ENCODE assay signal across 23 cellular contexts in genomic region chr2:11836647-11837219, GRCh38.
DNase-seq lines count a peak whose midpoint lies in the region; ATAC-seq, FAIRE-seq and TF ChIP-seq lines count a peak whose summit lies in the region.
"Had no signal": no experiment of that assay in that cellular context is flagged by ENCODE, and none has a peak within 500 bp of the region (broad histone marks: within the 10 kb centered on the region; RNA-seq: fewer than 3 reads in every experiment).

No MANE protein-coding gene starts in this region.

- no peaks in the 10 kb centered on the region for H4K20me1 ChIP-seq in Karpas-422 (ENCODE audit: insufficient read depth, low read depth, low read length)
- H4K20me1 ChIP-seq in SU-DHL-6 (ENCODE audit: low read depth, low read length) = no peaks in the 10 kb centered on the region

- no peak overlapping the region for H2BK5ac ChIP-seq in neuronal stem cell (ENCODE audit: low read length)

- H2AFZ ChIP-seq in Karpas-422 (ENCODE audit: low read length) = no peak overlapping the region
- no peak overlapping the region for H2AFZ ChIP-seq in SU-DHL-6 (ENCODE audit: low read depth, low read length, severe bottlenecking)
- H2AFZ ChIP-seq in neuronal stem cell (ENCODE audit: low read length) = no peak overlapping the region

- no peak overlapping the region for H3K23ac ChIP-seq in neuronal stem cell (ENCODE audit: low read depth, low read length, poor library complexity)

- no CpG with 5 or more reads among the region's 7 CpGs for WGBS in neuronal stem cell (ENCODE audit: extremely low coverage in 2 of 2, insufficient read length in 2 of 2, insufficient replicate concordance in 1 of 2), 2 donors

- no peaks in the 10 kb centered on the region for H3K27me3 Mint-ChIP-seq in chondrocyte (ENCODE audit: low read depth)
- H3K27me3 Mint-ChIP-seq: IgD-negative memory B cell had no signal

- H3K9me2 ChIP-seq in Karpas-422 (replicated peaks; ENCODE audit: insufficient read depth, low read length) (no peaks in the 10 kb centered on the region), SU-DHL-6 (replicated peaks; ENCODE audit: insufficient read depth, low read length) (no peaks in the 10 kb centered on the region)

- no peak overlapping the region for H2BK12ac ChIP-seq in neuronal stem cell (ENCODE audit: low read length)

- peak overlapping the region; percentile 36 for H2AK5ac ChIP-seq in neuronal stem cell (ENCODE audit: low read depth, low read length)

- no peak overlapping the region for H4K91ac ChIP-seq in neuronal stem cell (ENCODE audit: low read depth, low read length, poor library complexity)

- H3K4me2 ChIP-seq in Karpas-422 (ENCODE audit: low read depth, low read length, poor library complexity, severe bottlenecking) (peak overlapping the region; percentile 92), SU-DHL-6 (ENCODE audit: low read depth, low read length, poor library complexity, severe bottlenecking) (peak overlapping the region; percentile 94), neuronal stem cell (ENCODE audit: insufficient read depth, low read length, poor library complexity, severe bottlenecking) (no peak overlapping the region)

- no peak overlapping the region for H3K4me3 Mint-ChIP-seq in chondrocyte (ENCODE audit: unreplicated experiment)
- H3K4me3 Mint-ChIP-seq: CD8-positive, alpha-beta memory T cell; HFFc6; IgD-negative memory B cell had no signal

- H3K79me2 ChIP-seq in Karpas-422 (ENCODE audit: low read length) (peaks cover 67% of the 10 kb centered on the region), SU-DHL-6 (ENCODE audit: insufficient read depth, low read length) (peaks cover 8% of the 10 kb centered on the region; the same call in 1 of the 2 replicates)

- H3K9ac ChIP-seq in Karpas-422 (ENCODE audit: low read length) = peak overlapping the region; percentile 27
- peak overlapping the region; percentile 41 for H3K9ac ChIP-seq in SU-DHL-6 (ENCODE audit: low read length)
- H3K9ac ChIP-seq in neuronal stem cell (ENCODE audit: low read depth, low read length, poor library complexity) = no peak overlapping the region

- H3K4me3 ChIP-seq in Karpas-422 (ENCODE audit: low read length) = peak overlapping the region; percentile 22; the same call in 1 of the 2 replicates
- H3K4me3 ChIP-seq in SU-DHL-6 (ENCODE audit: insufficient read depth, low read length, poor library complexity, severe bottlenecking) = no peak overlapping the region
- no peak overlapping the region for H3K4me3 ChIP-seq in neuronal stem cell (ENCODE audit: low read length in 2 of 2)

- peaks cover 10% of the 10 kb centered on the region for H3K9me3 Mint-ChIP-seq in chondrocyte (ENCODE audit: low read depth)

- no peaks in the 10 kb centered on the region for H3K79me1 ChIP-seq in neuronal stem cell (ENCODE audit: low read depth, low read length)

- peak; percentile 50 for FAIRE-seq in GM12891 (lab: Jason Lieb, UNC)
- FAIRE-seq: A204.1, G401.6, H54, HepG2 had no signal

- no peak overlapping the region for H3K4ac ChIP-seq in neuronal stem cell (ENCODE audit: low read length)

- TF ChIP-seq CTCF in SU-DHL-6 (IDR thresholded peaks at IDR 0.05; ENCODE audit: insufficient read depth, low read length, poor library complexity, severe bottlenecking) = no peak
- TF ChIP-seq CTCF in chondrocyte (IDR thresholded peaks at IDR 0.05) = no peak

- peak overlapping the region; percentile 1 for H3K14ac ChIP-seq in neuronal stem cell (ENCODE audit: low read length)

- H3K9me3 ChIP-seq in Karpas-422 (ENCODE audit: low read length) = no peaks in the 10 kb centered on the region
- no peaks in the 10 kb centered on the region for H3K9me3 ChIP-seq in SU-DHL-6 (ENCODE audit: insufficient read depth, low read length)
- peaks cover 0 to 23% of the 10 kb centered on the region in 2 donors for H3K9me3 ChIP-seq in neuronal stem cell (replicated peaks in 1 of 2; ENCODE audit: control insufficient read depth in 2 of 2, insufficient read depth in 1 of 2, low read depth in 1 of 2, low read length in 2 of 2)
- H3K9me3 ChIP-seq: BE2C had no signal

- no peaks in the 10 kb centered on the region for H3K27me3 ChIP-seq in Karpas-422 (ENCODE audit: low read length)
- H3K27me3 ChIP-seq in SU-DHL-6 (ENCODE audit: low read length) = no peaks in the 10 kb centered on the region
- H3K27me3 ChIP-seq in neuronal stem cell (ENCODE audit: control insufficient read depth in 3 of 3, insufficient read depth in 3 of 3, low read depth in 1 of 3, low read length in 3 of 3) = no peaks in the 10 kb centered on the region
- H3K27me3 ChIP-seq: BE2C had no signal

- H3K36me3 Mint-ChIP-seq in chondrocyte (ENCODE audit: low read depth) = no peaks in the 10 kb centered on the region
- H3K36me3 Mint-ChIP-seq: CD4-positive, CD25-positive, alpha-beta regulatory T cell had no signal

- ATAC-seq in GM19397 (IDR thresholded peaks at IDR 0.05; ENCODE audit: unreplicated experiment) = no peak
- ATAC-seq: HepG2 had no signal

- DNase-seq in GM12891 (ENCODE audit: insufficient read length, low spot score) (no peak), Karpas-422 (peak; percentile 68), neuronal stem cell (ENCODE audit: low spot score) (no peak), chondrocyte (ENCODE audit: low spot score) (no peak), SKM-1 treated with dmso at 0.1 percent for 144 hours (lab: John Stamatoyannopoulos, UW; ENCODE audit: unreplicated experiment) (no peak)
- DNase-seq: ACHN; BE2C; C1 segment of cervical spinal cord; CD4-positive, CD25-positive, alpha-beta regulatory T cell; CD8-positive, alpha-beta memory T cell; COR-L47; DMS 273 treated with DMSO at 0.1 percent for 48 hours; DMS53; HCEC 1CT; HFFc6; KBM-7 had no signal

- no peak for TF ChIP-seq POLR2A in GM12891 (IDR thresholded peaks at IDR 0.05; ENCODE audit: low read depth, low read length)

- H3K27ac Mint-ChIP-seq in chondrocyte (ENCODE audit: unreplicated experiment) = no peak overlapping the region
- H3K27ac Mint-ChIP-seq: CD4-positive, CD25-positive, alpha-beta regulatory T cell; HFFc6; IgD-negative memory B cell had no signal

- H3K4me1 Mint-ChIP-seq in chondrocyte (ENCODE audit: low read depth) = peaks cover 8% of the 10 kb centered on the region

- H2BK120ac ChIP-seq in neuronal stem cell (ENCODE audit: low read depth, low read length) = no peak overlapping the region

- H4K8ac ChIP-seq in neuronal stem cell (ENCODE audit: low read depth, low read length) = peak overlapping the region; percentile 29

- peak overlapping the region; percentile 22 for H2BK15ac ChIP-seq in neuronal stem cell (ENCODE audit: low read length)

- peak overlapping the region; percentile 97 for H3K27ac ChIP-seq in Karpas-422 (ENCODE audit: low read length)
- peak overlapping the region; percentile 97 for H3K27ac ChIP-seq in SU-DHL-6 (ENCODE audit: low read depth, low read length)
- H3K27ac ChIP-seq in neuronal stem cell (replicated peaks; ENCODE audit: low read length) = no peak overlapping the region

- H3K36me3 ChIP-seq in Karpas-422 (ENCODE audit: insufficient read depth, low read length) (no peaks in the 10 kb centered on the region), SU-DHL-6 (ENCODE audit: low read length) (no peaks in the 10 kb centered on the region), neuronal stem cell (replicated peaks in 1 of 2; ENCODE audit: control insufficient read depth in 2 of 2, insufficient read depth in 2 of 2, low read length in 2 of 2) (no peaks in the 10 kb centered on the region)
- H3K36me3 ChIP-seq: BE2C had no signal

- peak overlapping the region; percentile 28 for H3K18ac ChIP-seq in neuronal stem cell (ENCODE audit: low read length)

- H3K4me1 ChIP-seq in Karpas-422 (ENCODE audit: low read length) (peaks cover 70% of the 10 kb centered on the region), neuronal stem cell (ENCODE audit: control insufficient read depth in 2 of 2, insufficient read depth in 1 of 2, low read depth in 1 of 2, low read length in 2 of 2) (peaks cover 2 to 11% of the 10 kb centered on the region in 2 donors)
- H3K4me1 ChIP-seq: BE2C had no signal

- H3F3A ChIP-seq in SU-DHL-6 (ENCODE audit: insufficient read depth) = peaks cover 22% of the 10 kb centered on the region

TF ChIP-seq in GM12891, 5 proteins besides CTCF, POLR2A, EP300 and RAD21:
- no peak for TF ChIP-seq POLR2AphosphoS5 (IDR thresholded peaks at IDR 0.05; ENCODE audit: low read depth, low read length)
